ENCODE assay signal across 1 cellular context in the genomic region with DNA sequence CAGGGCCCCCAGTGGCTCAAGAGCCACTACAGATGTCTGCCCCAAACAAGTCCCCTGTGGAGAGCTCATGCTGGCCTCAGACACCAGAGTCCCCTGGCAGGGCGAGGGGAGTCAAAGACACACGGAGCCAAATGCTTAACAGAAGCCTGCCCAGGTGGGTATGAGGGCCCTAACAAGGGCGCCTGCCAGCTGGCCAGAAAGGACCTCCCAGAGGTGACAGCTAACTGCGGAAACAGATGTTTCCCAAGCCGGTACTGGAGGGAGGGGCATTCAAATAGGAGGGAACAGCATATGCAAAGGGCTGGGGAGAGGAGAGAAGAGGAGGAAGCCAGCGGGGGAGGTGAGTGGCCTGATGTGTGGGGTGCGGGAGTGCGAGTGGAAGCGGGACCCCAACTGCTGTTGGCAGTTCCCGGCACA.
TF ChIP-seq lines count a peak whose summit lies in the region.

No MANE protein-coding gene starts in this region.

TF ChIP-seq in endothelial cell of umbilical vein, 7 proteins besides CTCF, POLR2A, EP300 and RAD21:
- no peak for TF ChIP-seq MYC (IDR thresholded peaks at IDR 0.05; ENCODE audit: low read depth, low read length)
- peak; percentile 54 for TF ChIP-seq POLR2AphosphoS5 (IDR thresholded peaks at IDR 0.05; ENCODE audit: insufficient read depth, low read depth, low read length)
- no peak for TF ChIP-seq EZH2 (IDR thresholded peaks at IDR 0.05; ENCODE audit: borderline replicate concordance, low read depth, low read length, severe bottlenecking)
